15 cellular contexts compared by ENCODE assay signal in genomic region chr3:161043343-161044035, GRCh38.
DNase-seq lines count a peak whose midpoint lies in the region; ATAC-seq and TF ChIP-seq lines count a peak whose summit lies in the region.
"Had no signal": no experiment of that assay in that cellular context is flagged by ENCODE, and none has a peak within 500 bp of the region (broad histone marks: within the 10 kb centered on the region; RNA-seq: fewer than 3 reads in every experiment).

No MANE protein-coding gene starts in this region.

- H3K27me3 ChIP-seq in mesenchymal stem cell (ENCODE audit: control insufficient read depth in 1 of 2, insufficient read depth in 1 of 2, low read length in 2 of 2) (no peaks in the 10 kb centered on the region), left lung (no peaks in the 10 kb centered on the region)
- H3K27me3 ChIP-seq: right atrium auricular region, suprapubic skin had no signal

- H3K14ac ChIP-seq in mesenchymal stem cell (ENCODE audit: low read length in 2 of 2) = no peak overlapping the region

- H3K9me3 ChIP-seq in mesenchymal stem cell (ENCODE audit: control insufficient read depth, low read length) (no peaks in the 10 kb centered on the region), left lung (no peaks in the 10 kb centered on the region)
- H3K9me3 ChIP-seq: right atrium auricular region, suprapubic skin had no signal

- peak overlapping the region; percentile 49 for H2BK120ac ChIP-seq in mesenchymal stem cell (ENCODE audit: low read depth, low read length)

- DNase-seq in mesenchymal stem cell (no peak), RPMI8226 (no peak), left lung (no peak), superior temporal gyrus (ENCODE audit: extremely low spot score) (no peak)
- DNase-seq: amygdala, dermis blood vessel endothelial cell, immature natural killer cell, NCI-H187 had no signal

- 79% methylated on average over 4 of the region's 5 CpGs for whole genome bisulfite sequencing in mesenchymal stem cell

- H3K4me2 ChIP-seq in mesenchymal stem cell (ENCODE audit: low read length, poor library complexity, severe bottlenecking) = no peak overlapping the region

- H3K27ac ChIP-seq in mesenchymal stem cell (ENCODE audit: low read length, poor library complexity, severe bottlenecking) (no peak overlapping the region), left lung (no peak overlapping the region)
- H3K27ac ChIP-seq: right atrium auricular region, suprapubic skin had no signal

- peak overlapping the region in 1 of 2 experiments; percentile 43 for H3K18ac ChIP-seq in mesenchymal stem cell (ENCODE audit: low read depth in 1 of 2, low read length in 2 of 2)

- no peak overlapping the region for H3K4ac ChIP-seq in mesenchymal stem cell (ENCODE audit: low read depth in 1 of 2, low read length in 2 of 2)

- no peak overlapping the region for H2BK12ac ChIP-seq in mesenchymal stem cell (ENCODE audit: low read length in 2 of 2)

- H3K23ac ChIP-seq in mesenchymal stem cell (ENCODE audit: low read length in 2 of 2) = no peak overlapping the region

- H2BK5ac ChIP-seq in mesenchymal stem cell (ENCODE audit: low read depth, low read length, poor library complexity, severe bottlenecking) = no peak overlapping the region

- H3K4me1 ChIP-seq in mesenchymal stem cell (ENCODE audit: control insufficient read depth, insufficient read depth, low read depth, low read length) (peaks cover 4% of the 10 kb centered on the region), left lung (no peaks in the 10 kb centered on the region)
- H3K4me1 ChIP-seq: right atrium auricular region, suprapubic skin had no signal

- no peak overlapping the region for H2BK15ac ChIP-seq in mesenchymal stem cell (ENCODE audit: low read depth, poor library complexity, severe bottlenecking)

- H3K36me3 ChIP-seq in mesenchymal stem cell (ENCODE audit: control insufficient read depth in 1 of 2, insufficient read depth in 2 of 2, low read depth in 1 of 2, low read length in 2 of 2) = no peaks in the 10 kb centered on the region
- H3K36me3 ChIP-seq in left lung = no peaks in the 10 kb centered on the region
- H3K36me3 ChIP-seq: right atrium auricular region, suprapubic skin had no signal

- H2AK5ac ChIP-seq in mesenchymal stem cell (ENCODE audit: low read length, severe bottlenecking) = no peak overlapping the region

- H2AFZ ChIP-seq in mesenchymal stem cell (ENCODE audit: low read depth, low read length) = no peak overlapping the region

- ATAC-seq in GM18873 (IDR thresholded peaks at IDR 0.05; ENCODE audit: low FRiP score, unreplicated experiment) (peak; percentile 71), GM21528 (IDR thresholded peaks at IDR 0.05; ENCODE audit: low FRiP score, unreplicated experiment) (peak; percentile 93), HG03103 (IDR thresholded peaks at IDR 0.05; ENCODE audit: low read depth, unreplicated experiment) (peak; percentile 81), left lung (no peak)
- ATAC-seq: HCT116, WTC11 had no signal

- no peak overlapping the region for H4K91ac ChIP-seq in mesenchymal stem cell (ENCODE audit: low read length)

- H3K4me3 ChIP-seq in mesenchymal stem cell (ENCODE audit: insufficient read depth in 1 of 2, low read depth in 1 of 2, low read length in 2 of 2) (no peak overlapping the region), left lung (no peak overlapping the region)
- H3K4me3 ChIP-seq: right atrium auricular region, suprapubic skin had no signal

- H4K8ac ChIP-seq in mesenchymal stem cell (ENCODE audit: low read length) = no peak overlapping the region

- no peak overlapping the region for H3K9ac ChIP-seq in mesenchymal stem cell (ENCODE audit: low read length)

- intact Hi-C loops in left lung (cut with DNase I) = no loop called here

- no peaks in the 10 kb centered on the region for H3K79me1 ChIP-seq in mesenchymal stem cell (replicated peaks; ENCODE audit: low read length, poor library complexity, severe bottlenecking)

- no peak for TF ChIP-seq CTCF in left lung (IDR thresholded peaks at IDR 0.05)
